ENCODE assay signal across 11 cellular contexts in the genomic region with DNA sequence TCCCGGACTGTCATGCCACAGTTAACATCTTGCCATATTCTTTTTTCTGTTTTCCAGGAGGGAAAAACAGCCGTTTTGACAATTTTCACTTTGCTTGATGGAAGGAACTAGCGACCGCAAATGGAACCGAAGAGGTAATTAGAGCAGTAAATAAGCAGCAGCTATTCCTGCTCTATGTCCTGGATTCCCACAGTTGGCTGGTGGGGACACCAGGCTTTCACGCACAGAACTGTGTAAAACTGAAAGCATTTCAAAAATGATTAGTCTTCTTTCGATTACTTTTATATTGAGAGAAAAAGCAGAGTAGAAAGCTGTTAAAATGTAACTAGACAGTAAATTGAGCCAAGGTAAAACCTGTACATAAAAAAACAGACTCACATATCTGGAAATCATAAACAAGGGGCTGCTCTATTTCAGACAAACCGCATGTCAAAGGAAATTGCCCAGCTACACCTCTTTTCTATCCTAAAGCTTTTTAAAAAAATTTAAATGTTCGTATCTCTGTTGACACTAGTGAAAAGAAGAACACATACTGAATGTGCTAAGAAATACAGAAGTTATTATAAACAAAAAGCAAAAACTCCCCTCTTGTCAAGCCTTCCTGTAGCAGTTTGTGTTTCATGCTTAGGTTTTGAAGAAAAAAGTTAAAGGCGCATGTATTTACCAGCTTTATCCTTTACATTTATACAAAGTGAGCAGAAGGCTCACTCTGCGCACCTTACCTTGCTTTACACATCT.
DNase-seq lines count a peak whose midpoint lies in the region; ATAC-seq, FAIRE-seq and TF ChIP-seq lines count a peak whose summit lies in the region.
"Had no signal": no experiment of that assay in that cellular context is flagged by ENCODE, and none has a peak within 500 bp of the region (broad histone marks: within the 10 kb centered on the region; RNA-seq: fewer than 3 reads in every experiment).

No MANE protein-coding gene starts in this region.

- no peak for TF ChIP-seq RAD21 in GM12878 (IDR thresholded peaks at IDR 0.05; ENCODE audit: insufficient read depth, low read depth, low read length)

- CTCF ChIA-PET in GM12878 (lab: Yijun Ruan, JAX) = interaction anchor here (0.9 to 3.5 kb wide), 5 partner anchors 10 to 23 kb away, joined by 3 to 23 read pairs (median 7); no protein-coding TSS in a partner anchor

- H3K4me1 ChIP-seq in heart right ventricle (peaks cover 18 to 78% (median 57%) of the 10 kb centered on the region in 9 donors), right cardiac atrium (ENCODE audit: control insufficient read depth, insufficient read depth, low read length) (peaks cover 19% of the 10 kb centered on the region), GM12878 (ENCODE audit: control insufficient read depth, insufficient read depth, low read length) (peaks cover 41% of the 10 kb centered on the region), muscle layer of duodenum (ENCODE audit: control insufficient read depth in 1 of 2, insufficient read depth in 2 of 2, low read length in 2 of 2) (peaks cover 21 to 84% of the 10 kb centered on the region in 2 donors), transverse colon (peaks cover 12 to 70% (median 63%) of the 10 kb centered on the region in 4 donors), HAP-1 (no peaks in the 10 kb centered on the region)

- no peak for TF ChIP-seq EP300 in GM12878 (IDR thresholded peaks at IDR 0.05; ENCODE audit: borderline replicate concordance in 1 of 2, control insufficient read depth in 1 of 2, low read depth in 2 of 2, low read length in 2 of 2)
- no peak for TF ChIP-seq EP300 in transverse colon (IDR thresholded peaks at IDR 0.05; ENCODE audit: low read depth)

- no peak overlapping the region for H3K9ac ChIP-seq in GM12878 (ENCODE audit: control insufficient read depth, insufficient read depth, low read length)

- H3K36me3 ChIP-seq in heart right ventricle (peaks cover 0 to 35% (median 10%) of the 10 kb centered on the region in 9 donors), GM12878 (ENCODE audit: control insufficient read depth in 2 of 2, insufficient read depth in 2 of 2, low read length in 1 of 2) (peaks cover 5 to 7% of the 10 kb centered on the region in 2 experiments; a peak in 3 of 4 replicates), muscle layer of duodenum (ENCODE audit: control insufficient read depth in 1 of 2, insufficient read depth in 2 of 2, low read length in 2 of 2) (peaks cover 0 to 10% of the 10 kb centered on the region in 2 donors), transverse colon (no peaks in the 10 kb centered on the region), HAP-1 (replicated peaks) (peaks cover 4% of the 10 kb centered on the region)

- intact Hi-C loops in heart right ventricle (cut with DNase I) (no loop called here), right cardiac atrium (cut with DNase I) (no loop called here), GM12878 (cut with micrococcal nuclease; ENCODE audit: unreplicated experiment) (no loop called here), transverse colon (cut with DNase I; ENCODE audit: low total_unique reads) (no loop called here)

- H3K4me2 ChIP-seq in GM12878 (ENCODE audit: control insufficient read depth, insufficient read depth) = no peak overlapping the region

- H3K27me3 ChIP-seq in heart right ventricle (no peaks in the 10 kb centered on the region), right cardiac atrium (ENCODE audit: control insufficient read depth, insufficient read depth) (no peaks in the 10 kb centered on the region), GM12878 (replicated peaks in 1 of 2; ENCODE audit: control insufficient read depth in 2 of 2, insufficient read depth in 2 of 2, low read length in 1 of 2) (no peaks in the 10 kb centered on the region), muscle layer of duodenum (ENCODE audit: low read depth, low read length) (no peaks in the 10 kb centered on the region), transverse colon (no peaks in the 10 kb centered on the region), HAP-1 (ENCODE audit: low read depth) (no peaks in the 10 kb centered on the region)

- no peak for FAIRE-seq in GM12878 (lab: Jason Lieb, UNC)

- no peaks in the 10 kb centered on the region for H3K9me3 ChIP-seq in heart right ventricle
- no peaks in the 10 kb centered on the region for H3K9me3 ChIP-seq in right cardiac atrium (ENCODE audit: control insufficient read depth, low read length)
- no peaks in the 10 kb centered on the region for H3K9me3 ChIP-seq in GM12878 (replicated peaks; ENCODE audit: control insufficient read depth, insufficient read depth, low read length)
- no peaks in the 10 kb centered on the region for H3K9me3 ChIP-seq in muscle layer of duodenum (ENCODE audit: control insufficient read depth in 1 of 2, low read length in 2 of 2)
- H3K9me3 ChIP-seq in transverse colon = no peaks in the 10 kb centered on the region
- no peaks in the 10 kb centered on the region for H3K9me3 ChIP-seq in HAP-1

- no TSS peak for BruUV-seq in GM12878 (replicated peaks; lab: Mats Ljungman, UMichigan)

- TF ChIP-seq CTCF in heart right ventricle (IDR thresholded peaks at IDR 0.05) (no peak), GM12878 (IDR thresholded peaks at IDR 0.05 in 2 of 3, conservative IDR thresholded peaks at IDR 0.05 in 1 of 3; ENCODE audit: control insufficient read depth in 2 of 3, extremely low read depth in 1 of 3, insufficient read depth in 1 of 3, low read depth in 3 of 3, low read length in 3 of 3) (no peak), transverse colon (IDR thresholded peaks at IDR 0.05) (no peak)

- DNase-seq in heart right ventricle (no peak), right cardiac atrium (no peak), GM12878 (ENCODE audit: low read depth, low spot score) (no peak), transverse colon (no peak), HAP-1 (ENCODE audit: low spot score in 2 of 2) (no peak), NCI-H1417 treated with DMSO at 0.1 percent for 48 hours (lab: John Stamatoyannopoulos, UW) (no peak)
- DNase-seq: activated CD8-positive, alpha-beta memory T cell treated with anti-CD3 and anti-CD28 coated beads, Interleukin-2, amount 50 U/mL, for 48 hours; NCI-H1105 treated with DMSO at 0.1 percent for 48 hours; stimulated activated CD4-positive, alpha-beta T cell treated with anti-CD3 and anti-CD28 coated beads, Interleukin-2, amount 100 ng/mL, for 48 hours had no signal

- no peak for ATAC-seq in heart right ventricle
- ATAC-seq in right cardiac atrium = no peak
- ATAC-seq in GM12878 = no peak
- ATAC-seq in HG03159 (IDR thresholded peaks at IDR 0.05; ENCODE audit: unreplicated experiment) = no peak

- TF ChIP-seq POLR2A in GM12878 (IDR thresholded peaks at IDR 0.05; ENCODE audit: low read depth, low read length) (no peak), transverse colon (IDR thresholded peaks at IDR 0.05) (no peak)

- in situ Hi-C loops in GM12878 (cut with MboI) (no loop called here), transverse colon (cut with MboI; ENCODE audit: low pct_ligation_motif_present in 1 of 4, low pct_unique_long_range_greater_than_20kb in 1 of 4, low sequenced_read_pairs in 3 of 4) (no loop called here), HAP-1 (cut with MboI; ENCODE audit: low sequenced_read_pairs) (loop anchor here (25.0 kb wide), 1 partner anchor 326 kb away; no protein-coding TSS in a partner anchor)

- H3K4me3 ChIP-seq in heart right ventricle = no peak overlapping the region
- H3K4me3 ChIP-seq in right cardiac atrium (ENCODE audit: low read length) = no peak overlapping the region
- no peak overlapping the region for H3K4me3 ChIP-seq in GM12878
- no peak overlapping the region for H3K4me3 ChIP-seq in muscle layer of duodenum (ENCODE audit: low read depth in 1 of 2, low read length in 2 of 2)
- no peak overlapping the region for H3K4me3 ChIP-seq in transverse colon
- no peak overlapping the region for H3K4me3 ChIP-seq in HAP-1

- no peaks in the 10 kb centered on the region; the same call in 1 of the 2 replicates for H4K20me1 ChIP-seq in GM12878 (ENCODE audit: control insufficient read depth, insufficient read depth)

- POLR2A ChIA-PET in GM12878 (lab: Charles Lee) = interaction anchor here (0.6 to 3.2 kb wide), 5 partner anchors 8 to 152 kb away, joined by 3 to 13 read pairs (median 5); no protein-coding TSS in a partner anchor

- RAD21 ChIA-PET in GM12878 (lab: Charles Lee; ENCODE audit: unreplicated experiment) = interaction anchor here (0.7 to 1.2 kb wide), 3 partner anchors 11 to 23 kb away, joined by 3 to 4 read pairs (median 3); no protein-coding TSS in a partner anchor

- H2AFZ ChIP-seq in GM12878 (ENCODE audit: control insufficient read depth, low read depth, low read length) = no peak overlapping the region

- 85 to 89% methylated on average over 11 of the region's 11 CpGs for WGBS in heart right ventricle, 2 donors
- 70% methylated on average over 11 of the region's 11 CpGs for WGBS in right cardiac atrium
- WGBS in GM12878 (ENCODE audit: insufficient coverage, insufficient replicate concordance, low lambda C conversion rate, missing lambda C conversion rate) = 94% methylated on average over 11 of the region's 11 CpGs
- 42 to 43% methylated on average over 11 of the region's 11 CpGs for WGBS in transverse colon (ENCODE audit: low coverage in 1 of 2), 2 donors

- peak overlapping the region in 8 of 10 donors; percentile 10 to 94 (median 88) for H3K27ac ChIP-seq in heart right ventricle
- no peak overlapping the region for H3K27ac ChIP-seq in right cardiac atrium (ENCODE audit: low read length)
- peak overlapping the region; percentile 17; the same call in 1 of the 2 replicates for H3K27ac ChIP-seq in GM12878 (ENCODE audit: control insufficient read depth, insufficient read depth)
- peak overlapping the region; percentile 86 for H3K27ac ChIP-seq in muscle layer of duodenum (ENCODE audit: low read length)
- H3K27ac ChIP-seq in transverse colon = peak overlapping the region; percentile 83 to 93 (median 88)

- SMC1A ChIA-PET in GM12878 (lab: Charles Lee; ENCODE audit: uncharacterized antibody, unreplicated experiment) = interaction anchor here (0.6 to 2.0 kb wide), 8 partner anchors 9 to 194 kb away, joined by 3 to 14 read pairs (median 4); no protein-coding TSS in a partner anchor

- peaks cover 53% of the 10 kb centered on the region for H3K79me2 ChIP-seq in GM12878 (ENCODE audit: control insufficient read depth, insufficient read depth, low read length)

TF ChIP-seq in GM12878, 131 proteins besides CTCF, POLR2A, EP300 and RAD21 (continues in another document):
- no peak for TF ChIP-seq ASH2L (IDR thresholded peaks at IDR 0.05; ENCODE audit: borderline replicate concordance, low read depth)
